In genomic region chr15:85737061-85737460, GRCh38 we compare ENCODE assay signal across 17 cellular contexts.
"Had no signal": no experiment of that assay in that cellular context is flagged by ENCODE, and none has a peak within 500 bp of the region (broad histone marks: within the 10 kb centered on the region; RNA-seq: fewer than 3 reads in every experiment).

No MANE protein-coding gene starts in this region.

- H3K4me3 Mint-ChIP-seq: naive thymus-derived CD4-positive, alpha-beta T cell; nephron progenitor cell; stimulated activated naive B cell treated with anti-CD40 and anti-IgM and Interleukin-4, amounts not matched to agents 10 μg/mL and 1 μg/mL and 100 μg/mL, for 72 hours; stimulated activated naive CD8-positive, alpha-beta T cell treated with anti-CD3 and anti-CD28 coated beads, Interleukin-15, amount 100 ng/mL, for 72 hours had no signal

- H3K27ac Mint-ChIP-seq: nephron progenitor cell had no signal

- H3K27me3 Mint-ChIP-seq: naive thymus-derived CD4-positive, alpha-beta T cell; stimulated activated naive B cell treated with anti-CD40 and anti-IgM and Interleukin-4, amounts not matched to agents 10 μg/mL and 1 μg/mL and 100 μg/mL, for 72 hours; stimulated activated naive CD8-positive, alpha-beta T cell treated with anti-CD3 and anti-CD28 coated beads, Interleukin-15, amount 100 ng/mL, for 72 hours had no signal

- DNase-seq: erythroblast; foreskin keratinocyte; left colon; mammary epithelial cell; naive thymus-derived CD4-positive, alpha-beta T cell; nephron progenitor cell; psoas muscle; retina; right lobe of liver; stimulated activated CD4-positive, alpha-beta T cell treated with anti-CD3 and anti-CD28 coated beads, Interleukin-15, amount 100 ng/mL, for 24 hours; stimulated activated CD4-positive, alpha-beta T cell treated with anti-CD3 and anti-CD28 coated beads, Interleukin-1b, Interleukin-23, amount 100 ng/mL, for 48 hours; stimulated activated CD4-positive, alpha-beta T cell treated with anti-CD3 and anti-CD28 coated beads, Interleukin-4, amount 100 ng/mL, for 24 hours; stimulated activated naive B cell treated with anti-CD40 and anti-IgM and Interleukin-4, amounts not matched to agents 10 μg/mL and 1 μg/mL and 100 μg/mL, for 72 hours; stimulated activated naive CD8-positive, alpha-beta T cell treated with anti-CD3 and anti-CD28 coated beads, Interleukin-15, amount 100 ng/mL, for 72 hours; testis; upper lobe of right lung had no signal

- FAIRE-seq: endothelial cell of umbilical vein had no signal

- ATAC-seq: foreskin keratinocyte; left colon; naive thymus-derived CD4-positive, alpha-beta T cell; psoas muscle; right lobe of liver; stimulated activated naive B cell treated with anti-CD40 and anti-IgM and Interleukin-4, amounts not matched to agents 10 μg/mL and 1 μg/mL and 100 μg/mL, for 72 hours; stimulated activated naive CD8-positive, alpha-beta T cell treated with anti-CD3 and anti-CD28 coated beads, Interleukin-15, amount 100 ng/mL, for 72 hours; upper lobe of right lung had no signal

- H3K4me1 Mint-ChIP-seq: stimulated activated naive CD8-positive, alpha-beta T cell treated with anti-CD3 and anti-CD28 coated beads, Interleukin-15, amount 100 ng/mL, for 72 hours had no signal
